27 cellular contexts compared by ENCODE assay signal in genomic region chr9:92786298-92786697, GRCh38.
"Had no signal": no experiment of that assay in that cellular context is flagged by ENCODE, and none has a peak within 500 bp of the region (broad histone marks: within the 10 kb centered on the region; RNA-seq: fewer than 3 reads in every experiment).

No MANE protein-coding gene starts in this region.

- H3K27ac ChIP-seq: stomach, suprapubic skin, testis, thoracic aorta, thyroid gland, tibial artery, tibial nerve, transverse colon, upper lobe of left lung, upper lobe of right lung, uterus, vagina had no signal

- DNase-seq: stimulated activated CD4-positive, alpha-beta T cell treated with anti-CD3 and anti-CD28 coated beads, Interleukin-2, amount 100 ng/mL, for 48 hours; stimulated activated CD4-positive, alpha-beta T cell treated with anti-CD3 and anti-CD28 coated beads, Interleukin-4, amount 100 ng/mL, for 1 hour; stimulated activated CD4-positive, alpha-beta T cell treated with anti-CD3 and anti-CD28 coated beads, Interleukin-4, amount 100 ng/mL, for 24 hours; stimulated activated CD4-positive, alpha-beta T cell treated with anti-CD3 and anti-CD28 coated beads, Interleukin-4, amount 100 ng/mL, for 4 hours; stimulated activated CD8-positive, alpha-beta memory T cell treated with anti-CD3 and anti-CD28 coated beads, Interleukin-4, amount 100 ng/mL, for 48 hours; stimulated activated naive B cell treated with anti-CD40 and anti-IgM and Interleukin-4, amounts not matched to agents 10 μg/mL and 1 μg/mL and 100 μg/mL, for 72 hours; stimulated activated naive CD4-positive, alpha-beta T cell; stimulated activated naive CD4-positive, alpha-beta T cell treated with Interleukin-2 at 50 U/mL for 16 hours; stimulated activated naive CD8-positive, alpha-beta T cell treated with anti-CD3 and anti-CD28 coated beads, Interleukin-15, amount 100 ng/mL, for 72 hours; stimulated activated naive CD8-positive, alpha-beta T cell treated with anti-CD3 and anti-CD28 coated beads, Interleukin-15, Interleukin-2, amounts not matched to agents 100 U/mL and 50 U/mL, for 24 hours; stomach; substantia nigra; testis; thyroid gland; tibial artery; transverse colon; trophoblast cell; upper lobe of left lung; upper lobe of right lung; uterus had no signal

- H3K9me3 ChIP-seq: suprapubic skin, testis, thoracic aorta, thyroid gland, transverse colon, upper lobe of right lung, uterus, vagina had no signal

- ATAC-seq: stimulated activated effector memory CD8-positive, alpha-beta T cell treated with anti-CD3 and anti-CD28 coated beads, Interleukin-12 subunit alpha, Interleukin-12 subunit beta, amount 100 ng/mL, for 72 hours; stimulated activated memory B cell treated with anti-CD40 and anti-IgM and Interleukin-4, amounts not matched to agents 10 μg/mL and 1 μg/mL and 100 μg/mL, for 72 hours; stimulated activated naive B cell treated with anti-CD40 and anti-IgM and Interleukin-4, amounts not matched to agents 10 μg/mL and 1 μg/mL and 100 μg/mL, for 72 hours; stimulated activated naive CD8-positive, alpha-beta T cell treated with anti-CD3 and anti-CD28 coated beads, Interleukin-15, amount 100 ng/mL, for 72 hours; stimulated activated naive CD8-positive, alpha-beta T cell treated with anti-CD3 and anti-CD28 coated beads, Interleukin-15, Interleukin-2, amounts not matched to agents 100 U/mL and 50 U/mL, for 24 hours; upper lobe of right lung had no signal

- H3K36me3 ChIP-seq: stomach, suprapubic skin, thoracic aorta, thyroid gland, tibial artery, tibial nerve, transverse colon, upper lobe of left lung, upper lobe of right lung, uterus, vagina had no signal

- FAIRE-seq: urothelium cell line had no signal

- H3K4me3 ChIP-seq: stomach, suprapubic skin, testis, thoracic aorta, thyroid gland, tibial artery, tibial nerve, transverse colon, upper lobe of left lung, upper lobe of right lung, uterus, vagina had no signal

- H3K4me1 ChIP-seq: testis, thyroid gland, tibial artery, transverse colon, upper lobe of right lung, uterus had no signal

- H3K27me3 ChIP-seq: stomach, suprapubic skin, testis, thyroid gland, tibial nerve, upper lobe of left lung, upper lobe of right lung, uterus, vagina had no signal
